ENCODE assay signal across 8 cellular contexts in genomic region chr12:46524778-46525177, GRCh38.
DNase-seq lines count a peak whose midpoint lies in the region; ATAC-seq and TF ChIP-seq lines count a peak whose summit lies in the region.

No MANE protein-coding gene starts in this region.

- peak overlapping the region; percentile 93 for H3K27ac Mint-ChIP-seq in activated CD4-positive, alpha-beta memory T cell treated with anti-CD3 and anti-CD28 coated beads, Interleukin-2, amount 10 ng/mL, durations not matched to agents 7 days and 5 days

- intact Hi-C loops in heart left ventricle (cut with DNase I) (loop anchor here in 5 of 10 donors (5.0 to 10.0 kb wide), 5 partner anchors 50 to 140 kb away; no protein-coding TSS in a partner anchor), sigmoid colon (cut with DNase I) (loop anchor here (2.0 kb wide), 1 partner anchor 30 kb away; no protein-coding TSS in a partner anchor)

- H3K9me3 ChIP-seq in heart left ventricle (peaks cover 0 to 7% (median 0%) of the 10 kb centered on the region in 12 donors), sigmoid colon (no peaks in the 10 kb centered on the region)

- ATAC-seq in heart left ventricle (peak; percentile 98), GM18505 (IDR thresholded peaks at IDR 0.05; ENCODE audit: unreplicated experiment) (no peak)

- H3K4me1 ChIP-seq in heart left ventricle: peaks cover 0 to 50% (median 31%) of the 10 kb centered on the region in 12 donors
- H3K4me1 ChIP-seq in sigmoid colon: peaks cover 0 to 48% (median 42%) of the 10 kb centered on the region in 4 donors

- peak overlapping the region; percentile 72 for H3K4me3 Mint-ChIP-seq in activated CD4-positive, alpha-beta memory T cell treated with anti-CD3 and anti-CD28 coated beads, Interleukin-2, amount 10 ng/mL, durations not matched to agents 7 days and 5 days

- TF ChIP-seq POLR2A in heart left ventricle (IDR thresholded peaks at IDR 0.05): no peak
- no peak for TF ChIP-seq POLR2A in sigmoid colon (IDR thresholded peaks at IDR 0.05)
- TF ChIP-seq POLR2A in GM18505 (IDR thresholded peaks at IDR 0.05; ENCODE audit: borderline replicate concordance, extremely low read depth, insufficient read depth, insufficient read length): no peak

- H3K4me1 Mint-ChIP-seq in activated CD4-positive, alpha-beta memory T cell treated with anti-CD3 and anti-CD28 coated beads, Interleukin-2, amount 10 ng/mL, durations not matched to agents 7 days and 5 days: peaks cover 49% of the 10 kb centered on the region

- H3K4me3 ChIP-seq in heart left ventricle (no peak overlapping the region), sigmoid colon (no peak overlapping the region)

- 9 to 15% (median 12%) methylated on average over 2 of the region's 2 CpGs for WGBS in heart left ventricle, 4 donors
- WGBS in sigmoid colon, 2 donors: 78% methylated on average over 2 of the region's 2 CpGs

- peak overlapping the region; percentile 24 to 87 (median 77) for H3K27ac ChIP-seq in heart left ventricle
- H3K27ac ChIP-seq in sigmoid colon: peak overlapping the region; percentile 68 to 84 (median 80)

- TF ChIP-seq EP300 in sigmoid colon (IDR thresholded peaks at IDR 0.05): peak in 3 of 4 donors; percentile 51 to 73 (median 72)

- in situ Hi-C loops in ACHN (cut with HindIII; ENCODE audit: low pct_ligation_motif_present, low pct_unique_long_range_greater_than_20kb, low sequenced_read_pairs): no loop called here

- H3K27me3 Mint-ChIP-seq in activated CD4-positive, alpha-beta memory T cell treated with anti-CD3 and anti-CD28 coated beads, Interleukin-2, amount 10 ng/mL, durations not matched to agents 7 days and 5 days: no peaks in the 10 kb centered on the region

- TF ChIP-seq CTCF in heart left ventricle (IDR thresholded peaks at IDR 0.05) (no peak), sigmoid colon (IDR thresholded peaks at IDR 0.05) (no peak)

- H3K27me3 ChIP-seq in heart left ventricle (no peaks in the 10 kb centered on the region), sigmoid colon (no peaks in the 10 kb centered on the region)

- POLR2A ChIA-PET in activated CD4-positive, alpha-beta memory T cell treated with anti-CD3 and anti-CD28 coated beads, Interleukin-2, amount 10 ng/mL, durations not matched to agents 7 days and 5 days (lab: Charles Lee): interaction anchor here (0.9 to 4.2 kb wide), 12 partner anchors 10 to 1181 kb away, joined by 3 to 46 read pairs (median 14); partner anchors contain the start of genes RPAP3 and SLC38A1

- CTCF ChIA-PET in activated CD4-positive, alpha-beta memory T cell treated with anti-CD3 and anti-CD28 coated beads, Interleukin-2, amount 10 ng/mL, durations not matched to agents 7 days and 5 days (lab: Charles Lee): interaction anchor here (0.9 to 2.1 kb wide), 7 partner anchors 24 to 151 kb away, joined by 3 to 9 read pairs (median 5); no protein-coding TSS in a partner anchor

- peak; percentile 82 for DNase-seq in GM04503 (ENCODE audit: low read depth)
- no peak for DNase-seq in activated CD4-positive, alpha-beta memory T cell treated with anti-CD3 and anti-CD28 coated beads, Interleukin-2, amount 10 ng/mL, durations not matched to agents 7 days and 5 days
- DNase-seq in heart left ventricle: peak; percentile 88 to 97 (median 92)
- peak; percentile 98 for DNase-seq in sigmoid colon
- DNase-seq in ACHN: no peak
- no peak for DNase-seq in NCI-H128 (lab: John Stamatoyannopoulos, UW; ENCODE audit: unreplicated experiment)
- DNase-seq in activated CD4-positive, alpha-beta T cell treated with anti-CD3 and anti-CD28 coated beads, Interleukin-2, amount 50 U/mL, for 1 hour: no peak

- H3K9me3 Mint-ChIP-seq in activated CD4-positive, alpha-beta memory T cell treated with anti-CD3 and anti-CD28 coated beads, Interleukin-2, amount 10 ng/mL, durations not matched to agents 7 days and 5 days: peaks cover 16% of the 10 kb centered on the region

- no peaks in the 10 kb centered on the region for H3K36me3 ChIP-seq in heart left ventricle
- H3K36me3 ChIP-seq in sigmoid colon: no peaks in the 10 kb centered on the region

- peaks cover 47% of the 10 kb centered on the region for H3K36me3 Mint-ChIP-seq in activated CD4-positive, alpha-beta memory T cell treated with anti-CD3 and anti-CD28 coated beads, Interleukin-2, amount 10 ng/mL, durations not matched to agents 7 days and 5 days (ENCODE audit: low read depth)

Comparison
In these comparisons a context has a peak if more than half of its experiments do, and no peak if none do; other contexts are left out.
1. DNase-seq: peak in GM04503 (single experiment), heart left ventricle (5 of 5) and sigmoid colon (single experiment); none in activated CD4-positive, alpha-beta memory T cell treated with anti-CD3 and anti-CD28 coated beads, Interleukin-2, amount 10 ng/mL, durations not matched to agents 7 days and 5 days (single experiment), ACHN (single experiment), NCI-H128 (single experiment) and activated CD4-positive, alpha-beta T cell treated with anti-CD3 and anti-CD28 coated beads, Interleukin-2, amount 50 U/mL, for 1 hour (single experiment).